ENCODE assay signal across 8 cellular contexts in genomic region chr5:36875789-36876388, GRCh38. TPM values are rescaled to one million over a fixed set of nuclear protein-coding genes. Genes with fewer than 3 reads are reported as not detected.
DNase-seq lines count a peak whose midpoint lies in the region; ATAC-seq and TF ChIP-seq lines count a peak whose summit lies in the region.

No MANE protein-coding gene starts in this region.

- peak; percentile 68 for DNase-seq in NK-92 treated with Interleukin-12 subunit alpha and Interleukin-12 subunit beta, amount 100 ng/mL, for 24 hours (lab: John Stamatoyannopoulos, UW)
- DNase-seq in NK-92 (lab: John Stamatoyannopoulos, UW; ENCODE audit: unreplicated experiment) (no peak), NCI-H2107 (lab: John Stamatoyannopoulos, UW) (peak; percentile 81), breast epithelium (ENCODE audit: low spot score in 2 of 2) (peak; percentile 61 to 63), inferior parietal cortex (ENCODE audit: extremely low spot score) (peak; percentile 80)
- peak; percentile 54 to 57 for DNase-seq in stimulated activated CD4-positive, alpha-beta T cell treated with anti-CD3 and anti-CD28 coated beads, Interleukin-12 subunit alpha, Interleukin-12 subunit beta, amount 100 ng/mL, for 24 hours (ENCODE audit: low read depth in 2 of 2)

- intact Hi-C loops in breast epithelium (cut with DNase I; ENCODE audit: low total_unique reads) = no loop called here

- H3K36me3 ChIP-seq in breast epithelium = no peaks in the 10 kb centered on the region

- no peak for TF ChIP-seq POLR2A in breast epithelium (IDR thresholded peaks at IDR 0.05)

- H3K9me3 ChIP-seq in breast epithelium = no peaks in the 10 kb centered on the region

- ATAC-seq in HG03045 (IDR thresholded peaks at IDR 0.05; ENCODE audit: unreplicated experiment) = peak; percentile 67

- peaks cover 0 to 16% of the 10 kb centered on the region in 2 donors for H3K4me1 ChIP-seq in breast epithelium

- no peaks in the 10 kb centered on the region for H3K27me3 ChIP-seq in breast epithelium

- H3K4me3 ChIP-seq in breast epithelium = peak overlapping the region; percentile 93 to 97 (median 96)

- H3K27ac ChIP-seq in VCaP = peak overlapping the region; percentile 97
- peak overlapping the region; percentile 99 for H3K27ac ChIP-seq in breast epithelium

- TF ChIP-seq CTCF in VCaP (conservative IDR thresholded peaks at IDR 0.05) (peak; percentile 85), breast epithelium (IDR thresholded peaks at IDR 0.05) (peak in 1 of 3 donors; percentile 10)

RNA-seq across cellular contexts. Expression of gene NIPBL, which starts 0.7 kb away (rescaled TPM):
- total RNA-seq in breast epithelium = 100 to 1,000 TPM in 1 of 3 donors, 10 to 100 TPM in 2; 61.9 to 112 (median 69.2) TPM
